25 cellular contexts compared by ENCODE assay signal in genomic region chr12:117015811-117016210, GRCh38.
"Had no signal": no experiment of that assay in that cellular context is flagged by ENCODE, and none has a peak within 500 bp of the region (broad histone marks: within the 10 kb centered on the region; RNA-seq: fewer than 3 reads in every experiment).

No MANE protein-coding gene starts in this region.

- H3K36me3 ChIP-seq: colonic mucosa had no signal

- DNase-seq: colonic mucosa; cortex of kidney; effector CD8-positive, alpha-beta T cell; effector memory CD8-positive, alpha-beta T cell; erythroblast; esophagus squamous epithelium; foreskin fibroblast; foreskin melanocyte; gastrocnemius medialis; glutamatergic neuron; heart right ventricle; hippocampal formation; left cardiac atrium; left lung; left ventricle myocardium superior; lower lobe of right lung; mesenchymal stem cell; mucosa of descending colon; naive B cell had no signal

- ATAC-seq: effector memory CD8-positive, alpha-beta T cell; esophagus mucosa; gastrocnemius medialis; heart right ventricle; left cardiac atrium; left lung; left ventricle myocardium superior; lower lobe of right lung; mucosa of descending colon had no signal

- H3K4me3 ChIP-seq: colonic mucosa, esophagus squamous epithelium, gastrocnemius medialis, heart right ventricle, left lung, lower lobe of right lung, mucosa of descending colon had no signal

- H3K27ac ChIP-seq: colonic mucosa, epithelial cell of prostate, esophagus squamous epithelium, gastrocnemius medialis, heart right ventricle, left lung, lower lobe of right lung had no signal

- H3K9me3 ChIP-seq: colonic mucosa, gastrocnemius medialis had no signal

- H3K4me3 Mint-ChIP-seq: dendritic cell treated with granulocyte-macrophage colony-stimulating factor and Interleukin-4, amounts not matched to agents 40 ng/mL and 50 ng/mL, for 4 days; effector memory CD8-positive, alpha-beta T cell; mesothelial cell of epicardium; naive B cell had no signal

- H3K27ac Mint-ChIP-seq: dendritic cell treated with granulocyte-macrophage colony-stimulating factor and Interleukin-4, amounts not matched to agents 40 ng/mL and 50 ng/mL, for 4 days; mesothelial cell of epicardium; naive B cell had no signal

- H3K4me1 Mint-ChIP-seq: mesothelial cell of epicardium, naive B cell had no signal

- H3K4me1 ChIP-seq: colonic mucosa, esophagus squamous epithelium, gastrocnemius medialis, left lung, lower lobe of right lung had no signal

- FAIRE-seq: islet of Langerhans, keratinocyte had no signal

- H3K27me3 ChIP-seq: colonic mucosa, esophagus squamous epithelium, gastrocnemius medialis, heart right ventricle, left lung had no signal

- H3K27me3 Mint-ChIP-seq: dendritic cell treated with granulocyte-macrophage colony-stimulating factor and Interleukin-4, amounts not matched to agents 40 ng/mL and 50 ng/mL, for 4 days; effector memory CD8-positive, alpha-beta T cell; naive B cell had no signal
